ENCODE assay signal across 29 cellular contexts in the genomic region with DNA sequence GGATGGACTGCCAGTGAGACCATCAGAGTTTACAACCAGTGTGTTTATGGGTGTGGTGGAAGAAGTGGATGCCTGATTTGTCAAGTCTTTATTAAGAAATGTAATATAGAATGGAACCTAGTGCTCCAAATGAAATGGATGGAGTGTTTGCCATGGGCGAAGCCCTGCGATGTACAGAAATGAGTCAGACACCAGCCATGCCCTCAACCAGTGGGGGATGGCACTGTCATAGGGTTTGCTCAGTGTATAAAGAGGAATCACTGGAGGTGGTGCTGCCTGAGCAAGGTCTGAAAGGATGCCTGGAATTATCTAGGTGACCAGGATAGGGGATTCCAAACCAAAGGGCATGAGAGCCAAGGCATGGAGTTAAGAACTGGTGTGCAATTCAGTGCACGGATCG.
"Had no signal": no experiment of that assay in that cellular context is flagged by ENCODE, and none has a peak within 500 bp of the region (broad histone marks: within the 10 kb centered on the region; RNA-seq: fewer than 3 reads in every experiment).

No MANE protein-coding gene starts in this region.

- H3K36me3 Mint-ChIP-seq: activated naive CD8-positive, alpha-beta T cell; T-cell had no signal

- H3K4me1 Mint-ChIP-seq: activated CD4-positive, alpha-beta memory T cell treated with anti-CD3 and anti-CD28 coated beads, Interleukin-2, amount 10 ng/mL, durations not matched to agents 7 days and 5 days; activated CD4-positive, alpha-beta T cell treated with anti-CD3 and anti-CD28 coated beads for 36 hours; activated T-helper 17 cell treated with anti-CD3 and anti-CD28 coated beads, Interleukin-2, amount 50 U/mL, for 72 hours; T-cell had no signal

- H3K27me3 ChIP-seq: cardiac muscle cell had no signal

- H3K36me3 ChIP-seq: cardiac muscle cell, WERI-Rb-1 had no signal

- H3K27ac Mint-ChIP-seq: activated CD4-positive, alpha-beta memory T cell treated with anti-CD3 and anti-CD28 coated beads, Interleukin-2, amount 10 ng/mL, durations not matched to agents 7 days and 5 days; activated CD4-positive, alpha-beta T cell treated with anti-CD3 and anti-CD28 coated beads for 36 hours; activated naive CD4-positive, alpha-beta T cell treated with anti-CD3 and anti-CD28 coated beads for 36 hours; activated naive CD8-positive, alpha-beta T cell; activated T-helper 17 cell treated with anti-CD3 and anti-CD28 coated beads, Interleukin-2, amount 50 U/mL, for 72 hours; brain; T-cell had no signal

- H2AFZ ChIP-seq: PC-9 had no signal

- FAIRE-seq: astrocyte had no signal

- H3K9me3 Mint-ChIP-seq: activated CD4-positive, alpha-beta memory T cell treated with anti-CD3 and anti-CD28 coated beads, Interleukin-2, amount 10 ng/mL, durations not matched to agents 7 days and 5 days; activated naive CD4-positive, alpha-beta T cell treated with anti-CD3 and anti-CD28 coated beads for 36 hours; activated T-helper 17 cell treated with anti-CD3 and anti-CD28 coated beads, Interleukin-2, amount 50 U/mL, for 72 hours; T-cell had no signal

- ATAC-seq: activated CD4-positive, alpha-beta T cell treated with anti-CD3 and anti-CD28 coated beads for 36 hours; activated T-helper 17 cell treated with anti-CD3 and anti-CD28 coated beads, Interleukin-2, amount 50 U/mL, for 72 hours; Right ventricle myocardium inferior; T-cell had no signal

- H3K27me3 Mint-ChIP-seq: activated CD4-positive, alpha-beta memory T cell treated with anti-CD3 and anti-CD28 coated beads, Interleukin-2, amount 10 ng/mL, durations not matched to agents 7 days and 5 days; activated CD4-positive, alpha-beta T cell treated with anti-CD3 and anti-CD28 coated beads for 36 hours; activated naive CD8-positive, alpha-beta T cell; activated T-helper 17 cell treated with anti-CD3 and anti-CD28 coated beads, Interleukin-2, amount 50 U/mL, for 72 hours; brain; T-cell had no signal

- H3K27ac ChIP-seq: cardiac muscle cell, KMS-11, PC-9, SK-N-MC, WERI-Rb-1 had no signal

- H3K4me3 Mint-ChIP-seq: activated CD4-positive, alpha-beta memory T cell treated with anti-CD3 and anti-CD28 coated beads, Interleukin-2, amount 10 ng/mL, durations not matched to agents 7 days and 5 days; activated CD4-positive, alpha-beta T cell treated with anti-CD3 and anti-CD28 coated beads for 36 hours; activated naive CD4-positive, alpha-beta T cell treated with anti-CD3 and anti-CD28 coated beads for 36 hours; activated naive CD8-positive, alpha-beta T cell; activated T-helper 17 cell treated with anti-CD3 and anti-CD28 coated beads, Interleukin-2, amount 50 U/mL, for 72 hours; brain; T-cell had no signal

- H3K4me2 ChIP-seq: KMS-11, PC-9 had no signal

- DNase-seq: activated CD4-positive, alpha-beta memory T cell treated with anti-CD3 and anti-CD28 coated beads, Interleukin-2, amount 10 ng/mL, durations not matched to agents 7 days and 5 days; activated CD4-positive, alpha-beta T cell treated with anti-CD3 and anti-CD28 coated beads for 36 hours; activated CD4-positive, alpha-beta T cell treated with anti-CD3 and anti-CD28 coated beads, Interleukin-2, amount 50 U/mL, for 1 hour; activated gamma-delta T cell; activated naive CD4-positive, alpha-beta T cell treated with anti-CD3 and anti-CD28 coated beads for 36 hours; activated T-cell treated with anti-CD3 and anti-CD28 coated beads for 4 hours; activated T-cell treated with anti-CD3 and anti-CD28 coated beads, Interleukin-2, amount 50 U/mL, for 48 hours; amygdala; MV-4-11; NCI-H1092 treated with DMSO at 0.1 percent for 48 hours; NCI-H1417 treated with DMSO at 0.1 percent for 48 hours; NCI-H1694; NCI-H2029; NCI-H2107; NCI-H2171 treated with DMSO at 0.1 percent for 48 hours; NCI-H226; NCI-H510A treated with DMSO at 0.1 percent for 48 hours; PC-9; T-cell; T-helper 2 cell; WERI-Rb-1 had no signal

- H3K9ac ChIP-seq: KMS-11 had no signal

- H3K4me3 ChIP-seq: cardiac muscle cell, PC-9, SK-N-MC had no signal
